ENCODE assay signal across 3 cellular contexts in the genomic region with DNA sequence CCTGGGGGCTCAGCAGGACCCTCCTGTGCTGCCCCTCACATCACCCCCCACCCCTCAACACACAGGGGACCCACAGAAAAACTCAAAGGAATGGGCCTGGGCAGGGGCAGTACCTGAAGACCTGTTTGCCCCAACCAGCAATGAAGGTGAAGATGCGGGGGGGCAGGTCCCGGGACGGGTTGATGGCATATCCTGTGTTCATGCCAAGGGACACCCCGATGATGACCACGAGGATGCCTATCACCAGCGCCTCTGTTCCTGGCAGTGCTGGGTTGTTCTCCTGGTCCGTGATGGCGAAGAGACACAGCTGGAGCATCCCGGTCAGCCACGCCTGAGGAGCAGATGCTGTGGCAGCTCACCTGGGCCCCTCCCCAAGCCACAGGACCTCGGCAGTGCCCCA. TPM values are rescaled to one million over a fixed set of nuclear protein-coding genes. Genes with fewer than 3 reads are reported as not detected.
"Had no signal": no experiment of that assay in that cellular context is flagged by ENCODE, and none has a peak within 500 bp of the region (broad histone marks: within the 10 kb centered on the region; RNA-seq: fewer than 3 reads in every experiment).

No MANE protein-coding gene starts in this region.

RNA-seq across cellular contexts. Expression of a gene that starts 16.8 kb away (rescaled TPM):
- total RNA-seq: HT1080, IMR-90 had no signal
- polyA plus RNA-seq: IgD-negative memory B cell had no signal
